Comparison of ENCODE assay signal across 8 cellular contexts in the genomic region with DNA sequence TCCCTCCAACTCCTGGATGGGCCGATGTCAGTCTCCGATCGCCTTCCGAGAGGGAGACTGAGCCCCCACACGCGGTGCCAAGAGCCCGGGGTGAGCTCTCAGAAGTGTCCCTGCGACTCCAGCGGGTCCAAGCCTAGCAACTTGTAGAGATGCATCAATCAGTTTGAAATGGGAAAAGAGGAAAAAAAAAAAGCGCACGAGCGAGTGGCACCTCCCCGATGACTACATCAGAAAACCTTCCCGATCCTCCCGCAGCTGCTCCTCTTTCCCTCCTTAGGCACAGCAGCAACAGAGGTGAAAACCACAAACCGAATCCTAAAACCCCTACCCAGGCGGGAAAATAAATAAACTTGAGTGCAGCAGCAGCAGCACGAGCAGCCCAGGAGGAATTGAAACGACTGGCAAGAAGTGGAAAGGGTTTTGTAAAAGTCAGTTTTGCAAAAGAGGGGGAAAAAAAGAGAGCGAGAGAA. TPM values are rescaled to one million over a fixed set of nuclear protein-coding genes. Genes with fewer than 3 reads are reported as not detected.
DNase-seq lines count a peak whose midpoint lies in the region; ATAC-seq, FAIRE-seq and TF ChIP-seq lines count a peak whose summit lies in the region.

No MANE protein-coding gene starts in this region.

- H3K79me2 ChIP-seq in KMS-11 (ENCODE audit: insufficient read depth, low read depth) (no peaks in the 10 kb centered on the region), SK-N-SH (ENCODE audit: insufficient read depth) (no peaks in the 10 kb centered on the region; the same call in 1 of the 2 replicates), endothelial cell of umbilical vein (ENCODE audit: control insufficient read depth, insufficient read depth, low read length) (peaks cover 31% of the 10 kb centered on the region)

- no peak for TF ChIP-seq POLR2A in endothelial cell of umbilical vein (IDR thresholded peaks at IDR 0.05; ENCODE audit: low read depth, low read length)

- WGBS in SK-N-SH (ENCODE audit: low lambda C conversion rate): under 1% methylated on average over 20 of the region's 20 CpGs

- no peaks in the 10 kb centered on the region for H3K27me3 ChIP-seq in KMS-11 (ENCODE audit: insufficient read depth, low read depth)
- peaks cover 13% of the 10 kb centered on the region; the same call in 1 of the 2 replicates for H3K27me3 ChIP-seq in SK-N-SH (ENCODE audit: insufficient read depth)
- H3K27me3 ChIP-seq in endothelial cell of umbilical vein (ENCODE audit: control insufficient read depth in 2 of 2, insufficient read depth in 2 of 2, low read length in 2 of 2): no peaks in the 10 kb centered on the region
- H3K27me3 ChIP-seq in naive thymus-derived CD4-positive, alpha-beta T cell (ENCODE audit: control insufficient read depth in 2 of 2, insufficient read depth in 2 of 2, low read length in 2 of 2): peaks cover 0 to 10% of the 10 kb centered on the region in 2 donors

- peaks cover 60 to 81% (median 71%) of the 10 kb centered on the region in 5 donors for H3K27me3 Mint-ChIP-seq in naive thymus-derived CD4-positive, alpha-beta T cell

- peak; percentile 19 to 68 for DNase-seq in NCI-H2081 (lab: John Stamatoyannopoulos, UW)
- DNase-seq in NCI-H2081 treated with DMSO at 0.1 percent for 48 hours (lab: John Stamatoyannopoulos, UW): no peak
- peak; percentile 60 for DNase-seq in SK-N-SH
- DNase-seq in endothelial cell of umbilical vein (ENCODE audit: low read depth, low spot score): peak; percentile 74
- no peak for DNase-seq in naive thymus-derived CD4-positive, alpha-beta T cell

- FAIRE-seq in endothelial cell of umbilical vein (lab: Jason Lieb, UNC): peak; percentile 68

- TF ChIP-seq RAD21 in SK-N-SH (IDR thresholded peaks at IDR 0.05; ENCODE audit: low read length): no peak

- peak overlapping the region; percentile 75 to 94 (median 84) for H3K4me3 Mint-ChIP-seq in naive thymus-derived CD4-positive, alpha-beta T cell

- no peak overlapping the region for H3K4me3 ChIP-seq in KMS-11 (IDR thresholded peaks at IDR 0.05; ENCODE audit: insufficient read depth, low read depth, low read length)
- H3K4me3 ChIP-seq in SK-N-SH (ENCODE audit: low read depth in 2 of 2, low read length in 1 of 2): peak overlapping the region; percentile 74 to 84
- peak overlapping the region; percentile 15 to 78 (median 45) for H3K4me3 ChIP-seq in endothelial cell of umbilical vein (replicated peaks in 1 of 3; ENCODE audit: insufficient read depth in 1 of 3, low read depth in 1 of 3, low read length in 3 of 3)
- H3K4me3 ChIP-seq in naive thymus-derived CD4-positive, alpha-beta T cell (ENCODE audit: low read length): peak overlapping the region; percentile 46

- no peaks in the 10 kb centered on the region for H3K9me2 ChIP-seq in SK-N-SH

- H4K20me1 ChIP-seq in KMS-11 (ENCODE audit: insufficient read depth) (no peaks in the 10 kb centered on the region), SK-N-SH (ENCODE audit: insufficient read depth) (no peaks in the 10 kb centered on the region), endothelial cell of umbilical vein (replicated peaks; ENCODE audit: control insufficient read depth, extremely low read depth, insufficient read depth, low read length) (no peaks in the 10 kb centered on the region)

- dilution Hi-C loops in endothelial cell of umbilical vein (cut with MboI; ENCODE audit: extremely low pct_ligation_motif_present, low sequenced_read_pairs): no loop called here

- H3K9ac ChIP-seq in KMS-11 (peak overlapping the region; percentile 7; the same call in 1 of the 2 replicates), SK-N-SH (peak overlapping the region; percentile 47; the same call in 1 of the 2 replicates), endothelial cell of umbilical vein (replicated peaks; ENCODE audit: extremely low read depth, insufficient read depth, low read length) (peak overlapping the region; percentile 84)

- peak overlapping the region in 1 of 9 donors; percentile 46 for H3K27ac Mint-ChIP-seq in naive thymus-derived CD4-positive, alpha-beta T cell

- H3K9me3 ChIP-seq in SK-N-SH (no peaks in the 10 kb centered on the region), endothelial cell of umbilical vein (replicated peaks; ENCODE audit: control insufficient read depth, insufficient read depth, low read length) (no peaks in the 10 kb centered on the region)
- H3K9me3 ChIP-seq in naive thymus-derived CD4-positive, alpha-beta T cell (ENCODE audit: control insufficient read depth in 2 of 3, low read length in 3 of 3): no peaks in the 10 kb centered on the region

- H3F3A ChIP-seq in SK-N-SH (replicated peaks; ENCODE audit: insufficient read depth): peaks cover 7% of the 10 kb centered on the region

- POLR2A ChIA-PET in SK-N-SH (lab: Yijun Ruan, JAX): interaction anchor here (0.6 to 1.2 kb wide), 3 partner anchors 55 to 117 kb away, joined by 3 read pairs; no protein-coding TSS in a partner anchor
- POLR2A ChIA-PET in endothelial cell of umbilical vein (lab: Charles Lee): interaction anchor here (1.0 kb wide), 1 partner anchor 104 kb away, joined by 3 read pairs; no protein-coding TSS in a partner anchor
- POLR2A ChIA-PET in naive thymus-derived CD4-positive, alpha-beta T cell (lab: Charles Lee): no interaction called here

- CTCF ChIA-PET in SK-N-SH (lab: Yijun Ruan, JAX): interaction anchor here (1.0 to 1.7 kb wide), 4 partner anchors 100 to 805 kb away, joined by 3 to 5 read pairs (median 3); no protein-coding TSS in a partner anchor
- CTCF ChIA-PET in endothelial cell of umbilical vein (lab: Charles Lee): interaction anchor here (0.6 to 1.8 kb wide), 11 partner anchors 7 to 1402 kb away, joined by 3 to 14 read pairs (median 3); no protein-coding TSS in a partner anchor
- CTCF ChIA-PET in naive thymus-derived CD4-positive, alpha-beta T cell (lab: Charles Lee): no interaction called here

- TF ChIP-seq CTCF in KMS-11 (conservative IDR thresholded peaks at IDR 0.05; ENCODE audit: low read depth, low read length): no peak
- TF ChIP-seq CTCF in SK-N-SH (IDR thresholded peaks at IDR 0.05): no peak
- TF ChIP-seq CTCF in endothelial cell of umbilical vein (IDR thresholded peaks at IDR 0.05; ENCODE audit: extremely low read depth in 1 of 2, insufficient read depth in 1 of 2, low read depth in 1 of 2, low read length in 2 of 2): no peak

- no peaks in the 10 kb centered on the region for H3K9me1 ChIP-seq in endothelial cell of umbilical vein (replicated peaks; ENCODE audit: control insufficient read depth, extremely low read depth, insufficient read depth, low read length)

- H3K36me3 ChIP-seq in KMS-11 (ENCODE audit: insufficient read depth) (no peaks in the 10 kb centered on the region), SK-N-SH (replicated peaks in 1 of 2; ENCODE audit: control insufficient read depth in 1 of 2, insufficient read depth in 2 of 2, low read length in 1 of 2) (no peaks in the 10 kb centered on the region), endothelial cell of umbilical vein (ENCODE audit: control insufficient read depth in 2 of 2, extremely low read depth in 1 of 2, insufficient read depth in 2 of 2, low read length in 2 of 2) (no peaks in the 10 kb centered on the region)
- no peaks in the 10 kb centered on the region for H3K36me3 ChIP-seq in naive thymus-derived CD4-positive, alpha-beta T cell (ENCODE audit: control insufficient read depth in 2 of 3, insufficient read depth in 3 of 3, low read length in 3 of 3)

- no peak for ATAC-seq in naive thymus-derived CD4-positive, alpha-beta T cell
- ATAC-seq in HG03159 (IDR thresholded peaks at IDR 0.05; ENCODE audit: unreplicated experiment): no peak
- no peak for ATAC-seq in GM18867 (IDR thresholded peaks at IDR 0.05; ENCODE audit: unreplicated experiment)

- H3K27ac ChIP-seq in KMS-11: no peak overlapping the region
- peak overlapping the region; percentile 35 to 95; a peak in 3 of 4 replicates for H3K27ac ChIP-seq in SK-N-SH (ENCODE audit: low read depth in 2 of 2, low read length in 1 of 2)
- H3K27ac ChIP-seq in endothelial cell of umbilical vein (ENCODE audit: insufficient read depth, low read depth, low read length): peak overlapping the region; percentile 46
- H3K27ac ChIP-seq in naive thymus-derived CD4-positive, alpha-beta T cell (ENCODE audit: low read depth, low read length): no peak overlapping the region

- TSS peak; percentile 6 for BruUV-seq in endothelial cell of umbilical vein (replicated peaks; lab: Mats Ljungman, UMichigan)

- H3K4me1 Mint-ChIP-seq in naive thymus-derived CD4-positive, alpha-beta T cell: peaks cover 14 to 36% (median 30%) of the 10 kb centered on the region in 7 donors

- TF ChIP-seq EP300 in SK-N-SH (IDR thresholded peaks at IDR 0.05; ENCODE audit: borderline replicate concordance in 1 of 2, low read depth in 1 of 2, low read length in 1 of 2): no peak

- no peaks in the 10 kb centered on the region for H3K36me3 Mint-ChIP-seq in naive thymus-derived CD4-positive, alpha-beta T cell

- peaks cover 0 to 2% (median 0%) of the 10 kb centered on the region in 11 donors for H3K9me3 Mint-ChIP-seq in naive thymus-derived CD4-positive, alpha-beta T cell

- H2AFZ ChIP-seq in KMS-11 (ENCODE audit: low read depth) (peak overlapping the region; percentile 98), SK-N-SH (ENCODE audit: low read depth) (peak overlapping the region; percentile 93), endothelial cell of umbilical vein (ENCODE audit: low read depth, low read length) (peak overlapping the region; percentile 88)

- intact Hi-C loops in endothelial cell of umbilical vein (cut with micrococcal nuclease): loop anchor here (1.0 to 10.0 kb wide), 13 partner anchors 171 to 1499 kb away; no protein-coding TSS in a partner anchor
- intact Hi-C loops in naive thymus-derived CD4-positive, alpha-beta T cell (cut with micrococcal nuclease): loop anchor here (2.0 to 5.0 kb wide), 2 partner anchors 673 to 676 kb away; no protein-coding TSS in a partner anchor

- no peaks in the 10 kb centered on the region for H3K4me1 ChIP-seq in KMS-11 (ENCODE audit: low read depth, poor library complexity, severe bottlenecking)
- H3K4me1 ChIP-seq in SK-N-SH (ENCODE audit: control insufficient read depth in 1 of 2, insufficient read depth in 2 of 2, low read depth in 1 of 2, low read length in 1 of 2): peaks cover 0 to 3% of the 10 kb centered on the region in 2 experiments; a peak in 1 of 4 replicates
- H3K4me1 ChIP-seq in endothelial cell of umbilical vein (ENCODE audit: control insufficient read depth, extremely low read depth, insufficient read depth, low read length): peaks cover 3% of the 10 kb centered on the region
- peaks cover 11 to 19% of the 10 kb centered on the region in 2 donors for H3K4me1 ChIP-seq in naive thymus-derived CD4-positive, alpha-beta T cell (ENCODE audit: control insufficient read depth in 2 of 2, insufficient read depth in 2 of 2, low read length in 2 of 2)

- H3K4me2 ChIP-seq in KMS-11: peak overlapping the region; percentile 91
- H3K4me2 ChIP-seq in SK-N-SH: peak overlapping the region; percentile 100
- H3K4me2 ChIP-seq in endothelial cell of umbilical vein (ENCODE audit: insufficient read depth, low read length): peak overlapping the region; percentile 90

RNA-seq across cellular contexts. Expression of gene EFNA5, which starts 1.0 kb away (rescaled TPM):
- polyA plus RNA-seq in SK-N-SH (2012; rRNA removed) (0.73 and 0.81 TPM in 2 replicates), endothelial cell of umbilical vein (9.9 and 13.6 TPM in 2 replicates)
- polyA plus RNA-seq in SK-N-SH (2012; cell fraction: cytosol; rRNA removed): 0.85 and 1.4 TPM in 2 replicates
- polyA plus RNA-seq in SK-N-SH (2012; cell fraction: nucleus; rRNA removed): 0.76 and 1.7 TPM in 2 replicates
- total RNA-seq in endothelial cell of umbilical vein: 22.1 and 22.6 TPM in 2 replicates
- polyA plus RNA-seq in endothelial cell of umbilical vein (2011; cell fraction: cytosol; rRNA removed): 7.1 and 8.8 TPM in 2 replicates
- 14.3 and 17.1 TPM in 2 replicates for polyA plus RNA-seq in endothelial cell of umbilical vein (2011; cell fraction: nucleus; rRNA removed)
- 6.3 and 10.6 TPM in 2 replicates for polyA plus RNA-seq in endothelial cell of umbilical vein (2012)
- polyA minus RNA-seq in endothelial cell of umbilical vein: 30.5 and 31.4 TPM in 2 replicates
- 8.0 TPM for polyA minus RNA-seq in endothelial cell of umbilical vein (2011; cell fraction: cytosol; rRNA and poly(A)+ RNA removed)
- 44.3 and 44.4 TPM in 2 replicates for polyA minus RNA-seq in endothelial cell of umbilical vein (2011; cell fraction: nucleus; rRNA and poly(A)+ RNA removed)
- total RNA-seq in naive thymus-derived CD4-positive, alpha-beta T cell: under 1 TPM in 1 of 5 experiments, not detected in 4; 0.54 TPM
- not detected for polyA plus RNA-seq in naive thymus-derived CD4-positive, alpha-beta T cell

Comparison
In these comparisons a context has a peak if more than half of its experiments do, and no peak if none do; other contexts are left out.
1. DNase-seq: peak in NCI-H2081 (2 of 2), SK-N-SH (single experiment) and endothelial cell of umbilical vein (single experiment); none in NCI-H2081 treated with DMSO at 0.1 percent for 48 hours (single experiment) and naive thymus-derived CD4-positive, alpha-beta T cell (0 of 9).
2. H3K27ac ChIP-seq: peak in SK-N-SH (2 of 2) and endothelial cell of umbilical vein (single experiment); none in KMS-11 (single experiment) and naive thymus-derived CD4-positive, alpha-beta T cell (single experiment).
3. H3K9ac ChIP-seq: peak in every context shown above with its lines; median percentile 84 in endothelial cell of umbilical vein; 47 in SK-N-SH; 7 in KMS-11.
4. Peak in every context shown above with its lines, with median percentiles within 50 percentile points of each other: H2AFZ ChIP-seq and H3K4me2 ChIP-seq.